ENCODE assay signal across 9 cellular contexts in the genomic region with DNA sequence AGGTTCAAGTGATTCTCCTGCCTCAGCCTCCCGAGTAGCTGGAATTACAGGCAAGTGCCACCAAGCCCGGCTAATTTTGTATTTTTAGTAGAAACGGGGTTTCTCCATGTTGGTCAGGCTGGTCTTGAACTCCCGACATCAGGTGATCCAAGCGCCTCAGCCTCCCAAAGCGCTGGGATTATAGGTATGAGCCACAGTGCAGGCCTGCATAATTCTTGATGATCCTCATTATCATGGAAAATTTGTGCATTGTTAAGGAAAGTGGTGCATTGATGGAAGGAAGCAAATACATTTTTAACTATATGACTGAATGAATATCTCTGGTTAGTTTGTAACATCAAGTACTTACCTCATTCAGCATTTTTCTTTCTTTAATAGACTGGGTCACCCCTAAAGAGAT. TPM values are rescaled to one million over a fixed set of nuclear protein-coding genes. Genes with fewer than 3 reads are reported as not detected.
A peak's percentile ranks its signal among the peaks of the same experiment; 100 is the strongest.
DNase-seq lines count a peak whose midpoint lies in the region; ATAC-seq and TF ChIP-seq lines count a peak whose summit lies in the region.
"Not testable (repeated sequence)": the region's sequence is repeated elsewhere in the genome, so short reads cannot be mapped to it uniquely, and the experiment has no call there.
"Had no signal": no experiment of that assay in that cellular context is flagged by ENCODE, and none has a peak within 500 bp of the region (broad histone marks: within the 10 kb centered on the region; RNA-seq: fewer than 3 reads in every experiment).

No MANE protein-coding gene starts in this region.

- not testable (repeated sequence) for H4K8ac ChIP-seq in H9 (replicated peaks; ENCODE audit: insufficient read length, low read depth, low read length)

- not testable (repeated sequence) for H4K5ac ChIP-seq in H9 (ENCODE audit: insufficient read length, low read depth, low read length)

- CTCF ChIA-PET in WTC11 (lab: Charles Lee): interaction anchor here (1.5 kb wide), 1 partner anchor 10 kb away, joined by 3 read pairs; no protein-coding TSS in a partner anchor

- not testable (repeated sequence) for H3K4me2 ChIP-seq in H9 (ENCODE audit: insufficient read depth, insufficient read length, low read length); neural progenitor cell

- not testable (repeated sequence) for H4K20me1 ChIP-seq in H9 (ENCODE audit: control insufficient read depth, insufficient read depth, insufficient read length); neural progenitor cell (ENCODE audit: low read depth)

- not testable (repeated sequence) for H3F3A ChIP-seq in neural progenitor cell (ENCODE audit: low read depth)

- not testable (repeated sequence) for H2BK15ac ChIP-seq in H9 (ENCODE audit: low read depth, low read length)

- H3K27ac Mint-ChIP-seq in H9 (peak overlapping the region; percentile 30 to 92 (median 65)), WTC11 (peak overlapping the region; percentile 82), endodermal cell (peak overlapping the region; percentile 45)
- not testable (repeated sequence) for H3K27ac Mint-ChIP-seq in neural progenitor cell

- not testable (repeated sequence) for H3K56ac ChIP-seq in H9 (ENCODE audit: insufficient read length, low read depth, low read length)

- H3K4me3 ChIP-seq in HUES48 (ENCODE audit: low read depth, low read length); endodermal cell (ENCODE audit: low read length); neural progenitor cell: not testable (repeated sequence)

- H3K4me1 ChIP-seq in H9 (ENCODE audit: insufficient read depth, low read length); neural progenitor cell: not testable (repeated sequence)
- peaks cover 19% of the 10 kb centered on the region for H3K4me1 ChIP-seq in HUES48 (ENCODE audit: control insufficient read depth, insufficient read depth, low read length)
- peaks cover 18% of the 10 kb centered on the region for H3K4me1 ChIP-seq in endodermal cell (ENCODE audit: control insufficient read depth, insufficient read depth, low read length)

- H2BK20ac ChIP-seq in H9 (ENCODE audit: low read depth, low read length, poor library complexity, severe bottlenecking): not testable (repeated sequence)

- not testable (repeated sequence) for H3K9me3 ChIP-seq in H9 (ENCODE audit: control insufficient read depth, low read depth, low read length); HUES48 (ENCODE audit: control insufficient read depth, insufficient read depth, low read length); endodermal cell (ENCODE audit: control insufficient read depth, low read length); neural progenitor cell (ENCODE audit: low read depth)

- H3K36me3 ChIP-seq in HUES48 (ENCODE audit: control insufficient read depth, insufficient read depth, low read length) (peaks cover 21% of the 10 kb centered on the region), endodermal cell (ENCODE audit: control insufficient read depth, insufficient read depth, low read length) (peaks cover 20% of the 10 kb centered on the region)
- H3K36me3 ChIP-seq in neural progenitor cell: not testable (repeated sequence)

- ATAC-seq in WTC11: not testable (repeated sequence)

- H3K14ac ChIP-seq in H9 (ENCODE audit: insufficient read depth, low read length): not testable (repeated sequence)

- not testable (repeated sequence) for H3K4ac ChIP-seq in H9 (ENCODE audit: low read depth, low read length)

- not testable (repeated sequence) for H3K27ac ChIP-seq in H9 (ENCODE audit: insufficient read length, low read depth, low read length); endodermal cell (ENCODE audit: low read depth, low read length); neural progenitor cell
- peak overlapping the region; percentile 62 for H3K27ac ChIP-seq in HUES48 (ENCODE audit: low read depth, low read length)

- H2BK120ac ChIP-seq in H9 (ENCODE audit: low read depth, low read length, poor library complexity, severe bottlenecking): not testable (repeated sequence)

- DNase-seq in H9; WTC11 (ENCODE audit: low spot score); endodermal cell; neural progenitor cell (ENCODE audit: low spot score): not testable (repeated sequence)

- H3K23ac ChIP-seq in H9 (ENCODE audit: insufficient read length, low read depth, low read length): not testable (repeated sequence)

- H3K79me2 ChIP-seq in H9 (ENCODE audit: insufficient read depth, low read length); neural progenitor cell (ENCODE audit: low read depth): not testable (repeated sequence)

- H2AK5ac ChIP-seq in H9 (ENCODE audit: insufficient read length, low read length): not testable (repeated sequence)

- not testable (repeated sequence) for H2BK5ac ChIP-seq in H9 (ENCODE audit: insufficient read length, low read length)

- peaks cover 14 to 17% of the 10 kb centered on the region in 2 experiments for H3K4me1 Mint-ChIP-seq in H9
- H3K4me1 Mint-ChIP-seq in WTC11: peaks cover 21% of the 10 kb centered on the region
- peaks cover 23% of the 10 kb centered on the region for H3K4me1 Mint-ChIP-seq in endodermal cell
- not testable (repeated sequence) for H3K4me1 Mint-ChIP-seq in neural progenitor cell

- no CpG with 5 or more reads among the region's 6 CpGs for WGBS in H9 (ENCODE audit: extremely low coverage, insufficient read length, low lambda C conversion rate)
- 93 to 95% methylated on average over 6 of the region's 6 CpGs for WGBS in endodermal cell (ENCODE audit: insufficient coverage in 1 of 2, insufficient read length in 1 of 2), 2 experiments

- POLR2A ChIA-PET in WTC11 (lab: Charles Lee): not testable (repeated sequence)

- H2AFZ ChIP-seq in H9 (ENCODE audit: low read length); neural progenitor cell (replicated peaks): not testable (repeated sequence)

- H3K27me3 ChIP-seq in H9 (ENCODE audit: insufficient read depth, low read length); HUES48 (ENCODE audit: control insufficient read depth, insufficient read depth, low read length); endodermal cell (ENCODE audit: control insufficient read depth, insufficient read depth, low read length, poor library complexity, severe bottlenecking); neural progenitor cell: not testable (repeated sequence)

- not testable (repeated sequence) for H3K18ac ChIP-seq in H9 (ENCODE audit: insufficient read length, low read depth, low read length)

- H3K27me3 Mint-ChIP-seq in H9 (ENCODE audit: low read depth); WTC11 (ENCODE audit: low read depth); endodermal cell (ENCODE audit: insufficient read depth); neural progenitor cell (ENCODE audit: insufficient read depth, low read depth): not testable (repeated sequence)

- H3K9ac ChIP-seq in H9 (ENCODE audit: extremely low read depth, insufficient read length, low read length); HUES48 (ENCODE audit: low read depth, low read length); endodermal cell (ENCODE audit: extremely low read depth, low read length, poor library complexity, severe bottlenecking): not testable (repeated sequence)
- peak overlapping the region; percentile 20 for H3K9ac ChIP-seq in neural progenitor cell

- H3K23me2 ChIP-seq in H9 (ENCODE audit: insufficient read length, low read depth, low read length, poor library complexity, severe bottlenecking): not testable (repeated sequence)

- H3T11ph ChIP-seq in H9 (ENCODE audit: low read length): not testable (repeated sequence)

- H2BK12ac ChIP-seq in H9 (ENCODE audit: insufficient read length, low read depth, low read length): not testable (repeated sequence)

- TF ChIP-seq CTCF in H9 (conservative IDR thresholded peaks at IDR 0.05); WTC11 (IDR thresholded peaks at IDR 0.05); endodermal cell (conservative IDR thresholded peaks at IDR 0.05); neural progenitor cell (IDR thresholded peaks at IDR 0.05): not testable (repeated sequence)

- not testable (repeated sequence) for H3K9me3 Mint-ChIP-seq in H9, WTC11, endodermal cell, neural progenitor cell

- peaks cover 12 to 41% (median 35%) of the 10 kb centered on the region in 3 experiments; a peak in 6 of 7 replicates for H3K36me3 Mint-ChIP-seq in H9 (ENCODE audit: insufficient read depth in 1 of 3, low read depth in 3 of 3)
- peaks cover 19% of the 10 kb centered on the region for H3K36me3 Mint-ChIP-seq in WTC11
- peaks cover 31% of the 10 kb centered on the region for H3K36me3 Mint-ChIP-seq in endodermal cell (ENCODE audit: low read depth)
- peaks cover 13% of the 10 kb centered on the region for H3K36me3 Mint-ChIP-seq in neural progenitor cell

- H3K4me3 Mint-ChIP-seq in H9, WTC11, endodermal cell, neural progenitor cell: not testable (repeated sequence)

- not testable (repeated sequence) for H3K79me1 ChIP-seq in H9 (ENCODE audit: insufficient read depth, low read depth, low read length, poor library complexity, severe bottlenecking)

- H4K91ac ChIP-seq in H9 (ENCODE audit: insufficient read length, low read depth, low read length): not testable (repeated sequence)

RNA-seq across cellular contexts. Expression of gene RND2, which starts 38.0 kb away (rescaled TPM):
- total RNA-seq in H9 (2021) (47.8 and 50.7 TPM in 2 replicates), WTC11 (2021) (46.9 to 51.8 TPM (median 50.2 TPM) in 3 replicates), endodermal cell (10 to 100 TPM; 36.1 to 55.5 TPM), neural progenitor cell (ENCODE audit: low replicate concordance) (35.0 and 46.0 TPM in 2 replicates)
- polyA plus RNA-seq in endodermal cell (2013, experiment 1 of 2): 85.1 TPM
- polyA plus RNA-seq in endodermal cell (2013, experiment 2 of 2): 79.7 TPM
- total RNA-seq: CD4-positive, CD25-positive, alpha-beta regulatory T cell; GM12878 had no signal
- polyA plus RNA-seq: CD14-positive monocyte; CD8-positive, alpha-beta memory T cell had no signal

RNA-seq across cellular contexts. Expression of gene VAT1, which starts 40.8 kb away (rescaled TPM):
- total RNA-seq in H9 (2021): 262 and 274 TPM in 2 replicates
- 291 to 298 TPM (median 296 TPM) in 3 replicates for total RNA-seq in WTC11 (2021)
- 100 to 1,000 TPM; 306 to 402 TPM for total RNA-seq in endodermal cell
- 281 TPM for polyA plus RNA-seq in endodermal cell (2013, experiment 1 of 2)
- 251 TPM for polyA plus RNA-seq in endodermal cell (2013, experiment 2 of 2)
- 94.7 and 185 TPM in 2 replicates for total RNA-seq in neural progenitor cell (ENCODE audit: low replicate concordance)

RNA-seq across cellular contexts. Expression of gene IFI35, which starts 56.4 kb away (rescaled TPM):
- total RNA-seq in H9 (2021) (3.1 and 4.2 TPM in 2 replicates), WTC11 (2021) (3.0 to 4.7 TPM (median 3.8 TPM) in 3 replicates), endodermal cell (1 to 10 TPM; 3.0 to 5.1 TPM), neural progenitor cell (ENCODE audit: low replicate concordance) (0.96 TPM in 1 of 2 replicates, not detected in the other)
- 1.8 TPM for polyA plus RNA-seq in endodermal cell (2013, experiment 1 of 2)
- polyA plus RNA-seq in endodermal cell (2013, experiment 2 of 2): 1.2 TPM
